ENCODE assay signal across 8 cellular contexts in the genomic region with DNA sequence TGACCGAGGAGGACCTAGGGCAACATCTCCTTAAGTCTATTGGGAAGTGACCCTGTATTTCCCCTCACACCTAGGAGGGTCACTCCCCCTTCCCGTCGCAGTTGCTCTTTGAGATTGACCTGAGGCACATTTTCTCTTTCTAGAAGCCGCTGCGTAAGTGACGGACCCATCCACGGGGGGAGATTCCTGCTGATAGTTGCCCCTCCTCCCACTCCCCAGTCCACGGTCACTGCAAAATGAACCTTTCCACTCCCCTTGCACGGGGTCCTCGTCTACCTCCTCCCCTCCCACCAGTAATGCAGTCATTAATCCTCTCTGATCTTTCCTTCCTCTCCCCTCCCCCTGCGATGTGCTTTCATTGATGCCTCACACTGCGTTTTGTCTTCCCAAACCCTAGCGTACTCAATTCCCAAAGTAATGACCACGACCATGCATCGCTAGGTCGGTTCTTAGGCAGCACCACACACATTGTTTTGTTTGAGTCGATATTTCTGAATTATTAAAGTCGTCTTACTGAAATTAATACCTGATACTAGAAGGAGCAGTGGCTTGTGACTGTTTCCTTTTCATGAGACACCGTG. TPM values are rescaled to one million over a fixed set of nuclear protein-coding genes. Genes with fewer than 3 reads are reported as not detected.
A peak's percentile ranks its signal among the peaks of the same experiment; 100 is the strongest.
DNase-seq lines count a peak whose midpoint lies in the region; ATAC-seq lines count a peak whose summit lies in the region.

No MANE protein-coding gene starts in this region.

- peak overlapping the region; percentile 92 to 98 for H3K9ac ChIP-seq in mucosa of rectum (ENCODE audit: low read depth in 1 of 2, low read length in 2 of 2)

- no peaks in the 10 kb centered on the region for H3K27me3 ChIP-seq in esophagus (ENCODE audit: control insufficient read depth in 1 of 2, insufficient read depth in 2 of 2, low read length in 2 of 2)
- no peaks in the 10 kb centered on the region for H3K27me3 ChIP-seq in mucosa of rectum (ENCODE audit: control insufficient read depth in 2 of 2, insufficient read depth in 2 of 2, low read length in 2 of 2)

- H3K4me1 ChIP-seq in esophagus (ENCODE audit: control insufficient read depth in 2 of 2, insufficient read depth in 2 of 2, low read length in 1 of 2) (no peaks in the 10 kb centered on the region), mucosa of rectum (ENCODE audit: control insufficient read depth in 2 of 2, insufficient read depth in 2 of 2, low read length in 2 of 2) (peaks cover 8 to 17% of the 10 kb centered on the region in 2 donors)

- H3K9me3 ChIP-seq in esophagus (ENCODE audit: control insufficient read depth in 2 of 2, insufficient read depth in 1 of 2, low read depth in 1 of 2, low read length in 1 of 2) (no peaks in the 10 kb centered on the region), mucosa of rectum (ENCODE audit: control insufficient read depth in 2 of 2, low read length in 2 of 2) (no peaks in the 10 kb centered on the region)

- DNase-seq in A172 (ENCODE audit: low spot score) (peak; percentile 32), NCI-H146 (lab: John Stamatoyannopoulos, UW) (peak; percentile 72), superior temporal gyrus (ENCODE audit: extremely low spot score) (peak; percentile 72)
- peak; percentile 27 to 39 for DNase-seq in activated CD4-positive, alpha-beta T cell treated with anti-CD3 and anti-CD28 coated beads, Interleukin-2, amount 50 U/mL, for 48 hours

- peak overlapping the region; percentile 99 for H3K27ac ChIP-seq in esophagus (ENCODE audit: low read depth in 2 of 2, low read length in 1 of 2)
- H3K27ac ChIP-seq in mucosa of rectum (ENCODE audit: low read depth in 2 of 2, low read length in 2 of 2): peak overlapping the region; percentile 97

- 0 to 1% methylated on average over 19 of the region's 19 CpGs for WGBS in esophagus, 2 donors

- peak overlapping the region; percentile 75 to 98 for H3K4me3 ChIP-seq in esophagus (ENCODE audit: low read depth in 1 of 2, low read length in 2 of 2)
- peak overlapping the region; percentile 71 to 96 for H3K4me3 ChIP-seq in mucosa of rectum (ENCODE audit: low read length in 2 of 2)

- peak; percentile 25 for ATAC-seq in GM18498 (IDR thresholded peaks at IDR 0.05; ENCODE audit: unreplicated experiment)
- peak; percentile 16 for ATAC-seq in HG02870 (IDR thresholded peaks at IDR 0.05; ENCODE audit: unreplicated experiment)

- H3K36me3 ChIP-seq in esophagus (ENCODE audit: control insufficient read depth in 2 of 2, insufficient read depth in 2 of 2, low read length in 1 of 2): no peaks in the 10 kb centered on the region
- no peaks in the 10 kb centered on the region for H3K36me3 ChIP-seq in mucosa of rectum (ENCODE audit: control insufficient read depth in 2 of 2, insufficient read depth in 2 of 2, low read length in 2 of 2)

RNA-seq across cellular contexts. Expression of a gene that starts 0.8 kb away (rescaled TPM):
- 25.7 and 26.1 TPM in 2 replicates for total RNA-seq in A172 (2014; rRNA removed; shearing (Covaris generic))
- polyA plus RNA-seq in esophagus: 10 to 100 TPM in 1 of 2 donors, 1 to 10 TPM in 1; 8.2 to 21.8 TPM

Comparison
In these comparisons a context has a peak if more than half of its experiments do, and no peak if none do; other contexts are left out.
1. Peak in every context shown above with its lines: DNase-seq, ATAC-seq, H3K4me3 ChIP-seq and H3K27ac ChIP-seq.